In genomic region chr6:154258064-154258757, GRCh38 we compare ENCODE assay signal across 10 cellular contexts.
DNase-seq lines count a peak whose midpoint lies in the region; ATAC-seq and TF ChIP-seq lines count a peak whose summit lies in the region.
"Had no signal": no experiment of that assay in that cellular context is flagged by ENCODE, and none has a peak within 500 bp of the region (broad histone marks: within the 10 kb centered on the region; RNA-seq: fewer than 3 reads in every experiment).

No MANE protein-coding gene starts in this region.

- H3K9me3 Mint-ChIP-seq in GM23338, result no peaks in the 10 kb centered on the region
- peaks cover 22% of the 10 kb centered on the region for H3K9me3 Mint-ChIP-seq in activated CD4-positive, alpha-beta memory T cell treated with anti-CD3 and anti-CD28 coated beads for 36 hours

- TF ChIP-seq POLR2A in Peyer's patch (IDR thresholded peaks at IDR 0.05), result no peak

- no peak overlapping the region for H3K4me2 ChIP-seq in GM23338

- TF ChIP-seq CTCF in GM23338 (conservative IDR thresholded peaks at IDR 0.05; ENCODE audit: low read depth in 2 of 2) (no peak), Peyer's patch (IDR thresholded peaks at IDR 0.05) (no peak)

- DNase-seq in GM23338 (ENCODE audit: low spot score) (no peak), myocyte (ENCODE audit: low read depth) (peak; percentile 80), EL (no peak), Peyer's patch (no peak)
- DNase-seq in activated CD4-positive, alpha-beta memory T cell treated with anti-CD3 and anti-CD28 coated beads for 36 hours, result no peak
- no peak for DNase-seq in activated CD4-positive, alpha-beta T cell treated with anti-CD3 and anti-CD28 coated beads, Interleukin-2, amount 50 U/mL, for 1 hour

- H3K36me3 Mint-ChIP-seq in GM23338 (ENCODE audit: low read depth), result no peaks in the 10 kb centered on the region
- H3K36me3 Mint-ChIP-seq in activated CD4-positive, alpha-beta memory T cell treated with anti-CD3 and anti-CD28 coated beads for 36 hours, result peaks cover 20% of the 10 kb centered on the region

- H3K4me3 Mint-ChIP-seq in GM23338, result no peak overlapping the region
- no peak overlapping the region for H3K4me3 Mint-ChIP-seq in activated CD4-positive, alpha-beta memory T cell treated with anti-CD3 and anti-CD28 coated beads for 36 hours

- H3K27me3 ChIP-seq in GM23338 (ENCODE audit: insufficient read depth), result no peaks in the 10 kb centered on the region
- no peaks in the 10 kb centered on the region for H3K27me3 ChIP-seq in Peyer's patch
- H3K27me3 ChIP-seq: adrenal gland had no signal

- H3K79me2 ChIP-seq in GM23338 (replicated peaks; ENCODE audit: insufficient read depth), result no peaks in the 10 kb centered on the region

- no peaks in the 10 kb centered on the region for H3K9me3 ChIP-seq in Peyer's patch
- H3K9me3 ChIP-seq: adrenal gland had no signal

- intact Hi-C loops in activated CD4-positive, alpha-beta memory T cell treated with anti-CD3 and anti-CD28 coated beads for 36 hours (cut with micrococcal nuclease), result no loop called here

- H3K4me1 Mint-ChIP-seq in GM23338, result no peaks in the 10 kb centered on the region
- peaks cover 20% of the 10 kb centered on the region for H3K4me1 Mint-ChIP-seq in activated CD4-positive, alpha-beta memory T cell treated with anti-CD3 and anti-CD28 coated beads for 36 hours (ENCODE audit: low read depth)

- ATAC-seq in GM18868 (IDR thresholded peaks at IDR 0.05; ENCODE audit: unreplicated experiment) (peak; percentile 83), GM23338 (no peak), HG03575 (IDR thresholded peaks at IDR 0.05; ENCODE audit: extremely low read depth, insufficient number of reproducible peaks, low FRiP score, unreplicated experiment) (peak; percentile 81)
- ATAC-seq: Panc1 had no signal

- H3K27ac ChIP-seq in GM23338 (ENCODE audit: low read depth), result no peak overlapping the region
- H3K27ac ChIP-seq in Peyer's patch, result no peak overlapping the region
- H3K27ac ChIP-seq: adrenal gland had no signal

- H3K4me3 ChIP-seq in GM23338 (no peak overlapping the region), Peyer's patch (no peak overlapping the region)
- H3K4me3 ChIP-seq: adrenal gland had no signal

- POLR2A ChIA-PET in activated CD4-positive, alpha-beta memory T cell treated with anti-CD3 and anti-CD28 coated beads for 36 hours (lab: Charles Lee), result no interaction called here

- H4K20me1 ChIP-seq in GM23338 (replicated peaks; ENCODE audit: insufficient read depth), result no peaks in the 10 kb centered on the region

- CTCF ChIA-PET in activated CD4-positive, alpha-beta memory T cell treated with anti-CD3 and anti-CD28 coated beads for 36 hours (lab: Charles Lee), result interaction anchor here (1.2 to 1.4 kb wide), 2 partner anchors 17 to 19 kb away, joined by 3 to 4 read pairs; no protein-coding TSS in a partner anchor

- H3K9me2 ChIP-seq in GM23338 (ENCODE audit: insufficient read depth), result 0 out of 2 replicates have a peak, but pooled peaks cover 5% of the 10 kb centered on the region

- peaks cover 2% of the 10 kb centered on the region for H3K27me3 Mint-ChIP-seq in GM23338 (ENCODE audit: insufficient read depth, low read depth, poor library complexity)
- no peaks in the 10 kb centered on the region for H3K27me3 Mint-ChIP-seq in activated CD4-positive, alpha-beta memory T cell treated with anti-CD3 and anti-CD28 coated beads for 36 hours

- H2AFZ ChIP-seq in GM23338, result no peak overlapping the region; the same call in 1 of the 2 replicates

- peak overlapping the region; percentile 1; the same call in 1 of the 2 replicates for H3K27ac Mint-ChIP-seq in GM23338
- no peak overlapping the region for H3K27ac Mint-ChIP-seq in activated CD4-positive, alpha-beta memory T cell treated with anti-CD3 and anti-CD28 coated beads for 36 hours

- H3F3A ChIP-seq in GM23338 (replicated peaks; ENCODE audit: low read depth), result no peaks in the 10 kb centered on the region

- H3K36me3 ChIP-seq in GM23338 (ENCODE audit: insufficient read depth), result no peaks in the 10 kb centered on the region
- no peaks in the 10 kb centered on the region for H3K36me3 ChIP-seq in Peyer's patch
- H3K36me3 ChIP-seq: adrenal gland had no signal

- no peaks in the 10 kb centered on the region for H3K4me1 ChIP-seq in GM23338 (ENCODE audit: insufficient read depth)
- H3K4me1 ChIP-seq in Peyer's patch, result no peaks in the 10 kb centered on the region
- H3K4me1 ChIP-seq: adrenal gland had no signal

TF ChIP-seq in GM23338, 12 proteins besides CTCF, POLR2A, EP300 and RAD21 (continues in another document):
- TF ChIP-seq STAT1 (IDR thresholded peaks at IDR 0.05; ENCODE audit: unreplicated experiment) (no peak), EZH2phosphoT487 (IDR thresholded peaks at IDR 0.05; ENCODE audit: unreplicated experiment) (no peak), JUNB (IDR thresholded peaks at IDR 0.05; ENCODE audit: unreplicated experiment) (no peak), ZNF114 (CRISPR knock-in tag; IDR thresholded peaks at IDR 0.05) (no peak), POLR2AphosphoS5 (IDR thresholded peaks at IDR 0.05; ENCODE audit: low read depth) (no peak), ETS1 (IDR thresholded peaks at IDR 0.05) (no peak), NANOG (IDR thresholded peaks at IDR 0.05; ENCODE audit: borderline replicate concordance) (no peak), ZNF331 (CRISPR knock-in tag; IDR thresholded peaks at IDR 0.05; ENCODE audit: low read depth) (no peak), CREB1 (CRISPR knock-in tag; IDR thresholded peaks at IDR 0.05; ENCODE audit: low read depth) (no peak), ZNF462 (CRISPR knock-in tag; IDR thresholded peaks at IDR 0.05) (no peak), EZH2 (IDR thresholded peaks at IDR 0.05; ENCODE audit: low read depth, unreplicated experiment) (no peak)
